Comparison of ENCODE assay signal across 8 cellular contexts in genomic region chr1:33348194-33348593, GRCh38. TPM values are rescaled to one million over a fixed set of nuclear protein-coding genes. Genes with fewer than 3 reads are reported as not detected.
DNase-seq lines count a peak whose midpoint lies in the region; ATAC-seq, FAIRE-seq and TF ChIP-seq lines count a peak whose summit lies in the region.

No MANE protein-coding gene starts in this region.

- H3K4me1 ChIP-seq in K562 (replicated peaks in 1 of 2; ENCODE audit: control insufficient read depth in 2 of 2, insufficient read depth in 2 of 2, low read length in 2 of 2) = peaks cover 30 to 35% of the 10 kb centered on the region in 2 experiments
- H3K4me1 ChIP-seq in mesenchymal stem cell (ENCODE audit: control insufficient read depth, insufficient read depth, low read depth, low read length) = peaks cover 16% of the 10 kb centered on the region

- peak overlapping the region; percentile 11 for H2BK120ac ChIP-seq in mesenchymal stem cell (ENCODE audit: low read depth, low read length)

- H3K9ac ChIP-seq in K562 (ENCODE audit: insufficient read depth in 1 of 2, low read depth in 2 of 2, low read length in 2 of 2) (peak overlapping the region in 1 of 2 experiments; percentile 76; a peak in 3 of 4 replicates), mesenchymal stem cell (ENCODE audit: low read length) (peak overlapping the region; percentile 96)

- H3K9me1 ChIP-seq in K562 (ENCODE audit: control insufficient read depth, insufficient read depth, low read length) = no peaks in the 10 kb centered on the region

- no peaks in the 10 kb centered on the region for H3K79me1 ChIP-seq in mesenchymal stem cell (replicated peaks; ENCODE audit: low read length, poor library complexity, severe bottlenecking)

- H2AFZ ChIP-seq in K562 (ENCODE audit: low read depth, low read length) = no peak overlapping the region
- H2AFZ ChIP-seq in mesenchymal stem cell (ENCODE audit: low read depth, low read length) = no peak overlapping the region

- H3K9me3 ChIP-seq in K562 (replicated peaks; ENCODE audit: control insufficient read depth, insufficient read depth, low read depth, low read length) (no peaks in the 10 kb centered on the region), mesenchymal stem cell (ENCODE audit: control insufficient read depth, low read length) (no peaks in the 10 kb centered on the region)

- intact Hi-C loops in K562 (cut with micrococcal nuclease) = no loop called here

- TF ChIP-seq EP300 in K562 (IDR thresholded peaks at IDR 0.05; ENCODE audit: low read length) = no peak

- no peak overlapping the region for H2BK15ac ChIP-seq in mesenchymal stem cell (ENCODE audit: low read depth, poor library complexity, severe bottlenecking)

- POLR2A ChIA-PET in K562 (lab: Yijun Ruan, JAX) = interaction anchor here (0.5 to 1.8 kb wide), 3 partner anchors 10 to 167 kb away, joined by 3 to 13 read pairs (median 3); partner anchors contain the start of gene TRIM62

- no peak for ATAC-seq in stimulated activated naive CD8-positive, alpha-beta T cell treated with anti-CD3 and anti-CD28 coated beads, Interleukin-15, Interleukin-2, amounts not matched to agents 100 U/mL and 50 U/mL, for 24 hours
- ATAC-seq in K562 = no peak
- ATAC-seq in HG03457 (IDR thresholded peaks at IDR 0.05; ENCODE audit: unreplicated experiment) = no peak

- peak overlapping the region in 1 of 2 experiments; percentile 57 for H3K14ac ChIP-seq in mesenchymal stem cell (ENCODE audit: low read length in 2 of 2)

- H3K36me3 ChIP-seq in K562 (ENCODE audit: control insufficient read depth, insufficient read depth, low read length) (peaks cover 34% of the 10 kb centered on the region; the same call in 2 of the 3 replicates), mesenchymal stem cell (ENCODE audit: control insufficient read depth in 1 of 2, insufficient read depth in 2 of 2, low read depth in 1 of 2, low read length in 2 of 2) (peaks cover 6 to 60% of the 10 kb centered on the region in 2 experiments)

- WGBS in K562 (ENCODE audit: insufficient coverage, low coverage, missing lambda C conversion rate) = 44% methylated on average over 2 of the region's 2 CpGs
- 4% methylated on average over 2 of the region's 2 CpGs for WGBS in mesenchymal stem cell

- H3K9me3 Mint-ChIP-seq in stimulated activated naive CD8-positive, alpha-beta T cell treated with anti-CD3 and anti-CD28 coated beads, Interleukin-15, Interleukin-2, amounts not matched to agents 100 ng/mL and 50 ng/mL, for 24 hours = no peaks in the 10 kb centered on the region

- BruUV-seq in K562 (replicated peaks; lab: Mats Ljungman, UMichigan) = no TSS peak

- peak overlapping the region; percentile 45 for H4K8ac ChIP-seq in mesenchymal stem cell (ENCODE audit: low read length)

- peaks cover 9% of the 10 kb centered on the region for H3K27me3 Mint-ChIP-seq in stimulated activated naive CD8-positive, alpha-beta T cell treated with anti-CD3 and anti-CD28 coated beads, Interleukin-15, Interleukin-2, amounts not matched to agents 100 ng/mL and 50 ng/mL, for 24 hours

- H3K18ac ChIP-seq in mesenchymal stem cell (ENCODE audit: low read depth in 1 of 2, low read length in 2 of 2) = peak overlapping the region; percentile 16 to 18

- no peak overlapping the region for H2AK5ac ChIP-seq in mesenchymal stem cell (ENCODE audit: low read length, severe bottlenecking)

- H3K27ac ChIP-seq in K562 (ENCODE audit: extremely low read depth, low read depth, low read length) (no peak overlapping the region), mesenchymal stem cell (ENCODE audit: low read length, poor library complexity, severe bottlenecking) (peak overlapping the region; percentile 91)

- peak overlapping the region; percentile 78 for H3K27ac Mint-ChIP-seq in stimulated activated naive CD8-positive, alpha-beta T cell treated with anti-CD3 and anti-CD28 coated beads, Interleukin-15, Interleukin-2, amounts not matched to agents 100 ng/mL and 50 ng/mL, for 24 hours

- no peak for TF ChIP-seq POLR2A in K562 (conservative IDR thresholded peaks at IDR 0.05)

- peak overlapping the region; percentile 79 for H3K4me2 ChIP-seq in K562 (ENCODE audit: insufficient read depth, low read length)
- H3K4me2 ChIP-seq in mesenchymal stem cell (ENCODE audit: low read length, poor library complexity, severe bottlenecking) = peak overlapping the region; percentile 97

- peaks cover 67% of the 10 kb centered on the region for H3K79me2 ChIP-seq in K562 (ENCODE audit: control insufficient read depth, insufficient read depth, low read length)

- no peak for FAIRE-seq in K562 (lab: Jason Lieb, UNC)

- peaks cover 18% of the 10 kb centered on the region for H4K20me1 ChIP-seq in K562 (replicated peaks; ENCODE audit: control insufficient read depth, insufficient read depth, low read length)

- in situ Hi-C loops in K562 (cut with MboI) = no loop called here

- H3K27me3 ChIP-seq in K562 (ENCODE audit: control insufficient read depth in 2 of 2, insufficient read depth in 2 of 2, low read length in 2 of 2) (no peaks in the 10 kb centered on the region), mesenchymal stem cell (ENCODE audit: control insufficient read depth in 1 of 2, insufficient read depth in 1 of 2, low read length in 2 of 2) (no peaks in the 10 kb centered on the region)

- TF ChIP-seq CTCF in K562 (IDR thresholded peaks at IDR 0.05 in 2 of 3, conservative IDR thresholded peaks at IDR 0.05 in 1 of 3; ENCODE audit: insufficient read depth in 2 of 3, low read depth in 1 of 3, low read length in 3 of 3) = no peak

- peak overlapping the region in 1 of 2 experiments; percentile 79 for H3K4ac ChIP-seq in mesenchymal stem cell (ENCODE audit: low read depth in 1 of 2, low read length in 2 of 2)

- H3K23ac ChIP-seq in mesenchymal stem cell (ENCODE audit: low read length in 2 of 2) = no peak overlapping the region

- peak overlapping the region; percentile 47 for H4K91ac ChIP-seq in mesenchymal stem cell (ENCODE audit: low read length)

- peaks cover 59% of the 10 kb centered on the region for H3K4me1 Mint-ChIP-seq in stimulated activated naive CD8-positive, alpha-beta T cell treated with anti-CD3 and anti-CD28 coated beads, Interleukin-15, Interleukin-2, amounts not matched to agents 100 ng/mL and 50 ng/mL, for 24 hours (ENCODE audit: low read depth)

- no peak for DNase-seq in stimulated activated naive CD8-positive, alpha-beta T cell treated with anti-CD3 and anti-CD28 coated beads, Interleukin-15, Interleukin-2, amounts not matched to agents 100 U/mL and 50 U/mL, for 24 hours
- peak in 1 of 4 experiments; percentile 9 for DNase-seq in K562 (ENCODE audit: extremely low read depth in 1 of 4, low spot score in 3 of 4)
- DNase-seq in mesenchymal stem cell = no peak
- DNase-seq in NK-92 treated with Interleukin-12 subunit alpha and Interleukin-12 subunit beta, amount 100 ng/mL, for 24 hours (lab: John Stamatoyannopoulos, UW) = no peak
- DNase-seq in DMS79 treated with DMSO at 0.1 percent for 48 hours (lab: John Stamatoyannopoulos, UW) = no peak
- DNase-seq in activated gamma-delta T cell (lab: John Stamatoyannopoulos, UW) = no peak

- no peak for TF ChIP-seq RAD21 in K562 (CRISPR knock-in tag; conservative IDR thresholded peaks at IDR 0.05 in 1 of 2, IDR thresholded peaks at IDR 0.05 in 1 of 2)

- H3K4me3 Mint-ChIP-seq in stimulated activated naive CD8-positive, alpha-beta T cell treated with anti-CD3 and anti-CD28 coated beads, Interleukin-15, Interleukin-2, amounts not matched to agents 100 ng/mL and 50 ng/mL, for 24 hours = peak overlapping the region; percentile 90

- peaks cover 26% of the 10 kb centered on the region for H3K36me3 Mint-ChIP-seq in stimulated activated naive CD8-positive, alpha-beta T cell treated with anti-CD3 and anti-CD28 coated beads, Interleukin-15, Interleukin-2, amounts not matched to agents 100 ng/mL and 50 ng/mL, for 24 hours (ENCODE audit: low read depth)

- peak overlapping the region; percentile 63 for H2BK5ac ChIP-seq in mesenchymal stem cell (ENCODE audit: low read depth, low read length, poor library complexity, severe bottlenecking)

- CTCF ChIA-PET in K562 (lab: Yijun Ruan, JAX; ENCODE audit: low intra/inter-chr PET ratio) = no interaction called here

- no peak overlapping the region for H2BK12ac ChIP-seq in mesenchymal stem cell (ENCODE audit: low read length in 2 of 2)

- H3K4me3 ChIP-seq in K562 (peak overlapping the region; percentile 71), mesenchymal stem cell (ENCODE audit: insufficient read depth in 1 of 2, low read depth in 1 of 2, low read length in 2 of 2) (peak overlapping the region in 1 of 2 experiments; percentile 93)

TF ChIP-seq in K562, 482 proteins besides CTCF, POLR2A, EP300 and RAD21 (continues in another document):
- TF ChIP-seq E2F6 (IDR thresholded peaks at IDR 0.05; ENCODE audit: borderline replicate concordance in 1 of 2, extremely low read depth in 1 of 2, insufficient read depth in 1 of 2, insufficient read length in 1 of 2, low read depth in 1 of 2, low read length in 1 of 2, poor library complexity in 1 of 2, severe bottlenecking in 1 of 2) (no peak), NCOR1 (IDR thresholded peaks at IDR 0.05) (0 out of 2 replicates have a peak, but pooled peaks have one; percentile 11), SMAD4 (CRISPR knock-in tag; conservative IDR thresholded peaks at IDR 0.05) (no peak)

RNA-seq across cellular contexts. Expression of gene A3GALT2, which starts 27.3 kb away (rescaled TPM):
- not detected in 2 replicates for total RNA-seq in K562 (2011; cell fraction: chromatin; rRNA removed; ENCODE audit: low replicate concordance)
- total RNA-seq in K562 (2011; cell fraction: nucleolus; rRNA removed) = not detected in 2 replicates
- not detected in 2 replicates for total RNA-seq in K562 (2011; cell fraction: nucleoplasm; rRNA removed)
- not detected in 2 replicates for total RNA-seq in K562 (2014; rRNA removed)
- not detected in 2 replicates for total RNA-seq in K562 (2014; rRNA removed; fragmentation: Illumina TruSeq; extraction: Trizol)
- not detected in 2 replicates for total RNA-seq in K562 (2015; rRNA removed; fragmentation: Illumina TruSeq; extraction: Trizol)
- total RNA-seq in K562 (2021) = not detected in 2 replicates
- not detected in 2 replicates for polyA plus RNA-seq in K562 (2011; rRNA removed)
- not detected in 2 replicates for polyA plus RNA-seq in K562 (2011; cell fraction: cytosol; rRNA removed)
- not detected in 2 replicates for polyA plus RNA-seq in K562 (2011; cell fraction: nucleus; rRNA removed)
- polyA plus RNA-seq in K562 (2012) = not detected in 2 replicates
- polyA plus RNA-seq in K562 (2014; fragmentation: Illumina TruSeq; extraction: Trizol) = not detected in 2 replicates
- polyA plus RNA-seq in K562 (2014; fragmentation: Nextera tagmentation; extraction: Ambion mirVana) = not detected
- not detected in 2 replicates for polyA plus RNA-seq in K562 (2014; rRNA removed)
- polyA minus RNA-seq in K562 (2011; rRNA and poly(A)+ RNA removed) = not detected in 2 replicates
- not detected in 2 replicates for polyA minus RNA-seq in K562 (2011; cell fraction: cytosol; rRNA and poly(A)+ RNA removed)
- polyA minus RNA-seq in K562 (2011; cell fraction: nucleus; rRNA and poly(A)+ RNA removed) = not detected in 2 replicates
- polyA plus RNA-seq in mesenchymal stem cell (2013, experiment 1 of 2) = 0.04 TPM
- not detected for polyA plus RNA-seq in mesenchymal stem cell (2013, experiment 2 of 2)
